In genomic region chr16:51155199-51155607, GRCh38 we compare ENCODE assay signal across 15 cellular contexts. TPM values are rescaled to one million over a fixed set of nuclear protein-coding genes. Genes with fewer than 3 reads are reported as not detected.
DNase-seq lines count a peak whose midpoint lies in the region; ATAC-seq and TF ChIP-seq lines count a peak whose summit lies in the region.
"Had no signal": no experiment of that assay in that cellular context is flagged by ENCODE, and none has a peak within 500 bp of the region (broad histone marks: within the 10 kb centered on the region; RNA-seq: fewer than 3 reads in every experiment).

No MANE protein-coding gene starts in this region.

- H3K27ac Mint-ChIP-seq in nephron, result peak overlapping the region; percentile 48 to 91 (median 72)
- H3K27ac Mint-ChIP-seq: CD8-positive, alpha-beta memory T cell had no signal

- ATAC-seq in left ventricle myocardium superior (no peak), GM19328 (IDR thresholded peaks at IDR 0.05; ENCODE audit: unreplicated experiment) (no peak), HG03159 (IDR thresholded peaks at IDR 0.05; ENCODE audit: unreplicated experiment) (no peak)

- TF ChIP-seq CTCF in left ventricle myocardium inferior (IDR thresholded peaks at IDR 0.05; ENCODE audit: borderline replicate concordance) (no peak), epithelial cell of proximal tubule (conservative IDR thresholded peaks at IDR 0.05; ENCODE audit: low read depth, low read length) (no peak), nephron (IDR thresholded peaks at IDR 0.05; ENCODE audit: unreplicated experiment in 3 of 3) (no peak)

- peaks cover 100% of the 10 kb centered on the region for H3K27me3 ChIP-seq in left ventricle myocardium inferior (ENCODE audit: low read depth)

- no peaks in the 10 kb centered on the region for H3K9me3 Mint-ChIP-seq in nephron

- peaks cover 34% of the 10 kb centered on the region for H3K4me1 Mint-ChIP-seq in nephron

- DNase-seq in left ventricle myocardium inferior (no peak), left ventricle myocardium superior (no peak), epithelial cell of proximal tubule (ENCODE audit: low read depth) (no peak), GDM1 (lab: John Stamatoyannopoulos, UW) (no peak), A172 (ENCODE audit: low spot score) (no peak)
- DNase-seq: CD8-positive, alpha-beta memory T cell; cortex of kidney; GOT3; NCI-H2029 treated with DMSO at 0.1 percent for 48 hours; stimulated activated CD4-positive, alpha-beta T cell treated with anti-CD3 and anti-CD28 coated beads, Interleukin-4, amount 100 ng/mL, for 4 hours had no signal

- H3K4me1 ChIP-seq in left ventricle myocardium inferior, result peaks cover 49% of the 10 kb centered on the region

- no peaks in the 10 kb centered on the region for H3K9me3 ChIP-seq in left ventricle myocardium inferior (replicated peaks)

- intact Hi-C loops in left ventricle myocardium inferior (cut with micrococcal nuclease), result no loop called here
- intact Hi-C loops in left ventricle myocardium superior (cut with micrococcal nuclease), result no loop called here

- no peaks in the 10 kb centered on the region for H3K36me3 Mint-ChIP-seq in nephron (ENCODE audit: low read depth)
- H3K36me3 Mint-ChIP-seq: CD8-positive, alpha-beta memory T cell had no signal

- no peaks in the 10 kb centered on the region for H3K36me3 ChIP-seq in left ventricle myocardium inferior

- H3K4me3 ChIP-seq in left ventricle myocardium inferior, result peak overlapping the region; percentile 48
- peak overlapping the region; percentile 94 for H3K4me3 ChIP-seq in epithelial cell of proximal tubule (ENCODE audit: low read depth, low read length)

- H3K27me3 Mint-ChIP-seq in nephron (ENCODE audit: low read depth), result peaks cover 89% of the 10 kb centered on the region

- no peak overlapping the region for H3K27ac ChIP-seq in left ventricle myocardium inferior (replicated peaks)

- H3K4me3 Mint-ChIP-seq in nephron, result peak overlapping the region; percentile 85 to 88 (median 87)
- H3K4me3 Mint-ChIP-seq: CD8-positive, alpha-beta memory T cell had no signal

RNA-seq across cellular contexts. Expression of gene SALL1, which starts 4.1 kb away (rescaled TPM):
- total RNA-seq in left ventricle myocardium inferior, result 1.3 TPM
- not detected for total RNA-seq in left ventricle myocardium superior
- 17.4 and 20.0 TPM in 2 replicates for total RNA-seq in epithelial cell of proximal tubule
- 3.4 and 4.0 TPM in 2 replicates for total RNA-seq in A172 (2014; rRNA removed; shearing (Covaris generic))
- total RNA-seq: CD8-positive, alpha-beta memory T cell; mononuclear cell; SK-MEL-5 had no signal
